Comparison of ENCODE assay signal across 8 cellular contexts in genomic region chr22:31212783-31213626, GRCh38. TPM values are rescaled to one million over a fixed set of nuclear protein-coding genes. Genes with fewer than 3 reads are reported as not detected.
DNase-seq lines count a peak whose midpoint lies in the region; ATAC-seq and TF ChIP-seq lines count a peak whose summit lies in the region.

No MANE protein-coding gene starts in this region.

- WGBS in heart right ventricle, 2 donors: 37 to 41% methylated on average over 11 of the region's 11 CpGs
- WGBS in adrenal gland, 4 donors: 39 to 51% (median 45%) methylated on average over 9 to 11 of the region's 11 CpGs
- 43% methylated on average over 11 of the region's 11 CpGs for WGBS in urinary bladder

- H3K9me3 Mint-ChIP-seq in memory B cell: no peaks in the 10 kb centered on the region

- DNase-seq in heart right ventricle (peak in 1 of 2 donors; percentile 27), Right ventricle myocardium superior (no peak), adrenal gland (peak in 2 of 7 donors; percentile 36 to 65), memory B cell (ENCODE audit: low spot score in 2 of 2) (no peak), NCI-H82 treated with DMSO at 0.1 percent for 48 hours (lab: John Stamatoyannopoulos, UW; ENCODE audit: unreplicated experiment) (no peak)

- no peaks in the 10 kb centered on the region for H3K36me3 Mint-ChIP-seq in memory B cell

- intact Hi-C loops in heart right ventricle (cut with DNase I): loop anchor here in 8 of 10 donors (2.0 to 10.0 kb wide), 9 partner anchors 18 to 118 kb away; partner anchors contain the start of genes RNF185 (in 2 of the 8), SELENOM (in 2 of the 8) and PIK3IP1 (in 1 of the 8)
- intact Hi-C loops in Right ventricle myocardium superior (cut with DNase I): loop anchor here (5.0 to 10.0 kb wide), 2 partner anchors 59 to 108 kb away; partner anchors contain the start of gene SELENOM
- intact Hi-C loops in adrenal gland (cut with DNase I): loop anchor here (5.0 to 10.0 kb wide), 3 partner anchors 48 to 62 kb away; partner anchors contain the start of gene RNF185 (in 1 of the 2)

- H3K4me3 ChIP-seq in heart right ventricle (peak overlapping the region; percentile 70 to 95 (median 82)), adrenal gland (peak overlapping the region in 3 of 4 donors; percentile 57 to 81 (median 67)), urinary bladder (ENCODE audit: low read depth, low read length) (peak overlapping the region; percentile 79)

- no peaks in the 10 kb centered on the region for H3K9me3 ChIP-seq in heart right ventricle
- H3K9me3 ChIP-seq in adrenal gland (replicated peaks in 1 of 3): no peaks in the 10 kb centered on the region

- ATAC-seq in heart right ventricle: peak in 2 of 8 donors; percentile 4 to 12
- ATAC-seq in Right ventricle myocardium superior (ENCODE audit: poor library complexity): no peak
- no peak for ATAC-seq in memory B cell (ENCODE audit: low read depth)
- ATAC-seq in HG02970 (IDR thresholded peaks at IDR 0.05; ENCODE audit: low FRiP score, unreplicated experiment): no peak
- ATAC-seq in HG03175 (IDR thresholded peaks at IDR 0.05; ENCODE audit: unreplicated experiment): no peak

- TF ChIP-seq POLR2A in adrenal gland (IDR thresholded peaks at IDR 0.05): no peak

- H3K27me3 Mint-ChIP-seq in memory B cell: no peaks in the 10 kb centered on the region

- H3K36me3 ChIP-seq in heart right ventricle (peaks cover 0 to 12% (median 0%) of the 10 kb centered on the region in 9 donors), adrenal gland (replicated peaks in 1 of 2) (no peaks in the 10 kb centered on the region), urinary bladder (ENCODE audit: insufficient read depth) (no peaks in the 10 kb centered on the region)

- TF ChIP-seq CTCF in heart right ventricle (IDR thresholded peaks at IDR 0.05): no peak
- no peak for TF ChIP-seq CTCF in adrenal gland (IDR thresholded peaks at IDR 0.05)

- H3K27ac Mint-ChIP-seq in memory B cell: no peak overlapping the region

- H3K4me1 ChIP-seq in heart right ventricle (peaks cover 12 to 76% (median 47%) of the 10 kb centered on the region in 9 donors), adrenal gland (replicated peaks in 1 of 2) (peaks cover 15 to 40% of the 10 kb centered on the region in 2 donors), urinary bladder (ENCODE audit: insufficient read depth) (peaks cover 2% of the 10 kb centered on the region)

- peak overlapping the region; percentile 91 for H3K4me3 Mint-ChIP-seq in memory B cell

- H3K27me3 ChIP-seq in heart right ventricle: no peaks in the 10 kb centered on the region
- H3K27me3 ChIP-seq in adrenal gland: no peaks in the 10 kb centered on the region

- H3K4me1 Mint-ChIP-seq in memory B cell: peaks cover 27% of the 10 kb centered on the region

- H3K27ac ChIP-seq in heart right ventricle (peak overlapping the region; percentile 76 to 98 (median 88)), adrenal gland (peak overlapping the region; percentile 20 to 87 (median 66)), urinary bladder (ENCODE audit: low read depth) (no peak overlapping the region)

RNA-seq across cellular contexts. Expression of gene LIMK2, which starts 0.9 kb away (rescaled TPM):
- 10 to 100 TPM in 5 of 10 donors, 1 to 10 TPM in 5; 6.5 to 18.8 (median 9.7) TPM for total RNA-seq in heart right ventricle
- 10 to 100 TPM in 1 of 2 donors, 1 to 10 TPM in 1; 6.0 to 12.1 TPM for polyA plus RNA-seq in heart right ventricle
- total RNA-seq in Right ventricle myocardium superior: 8.5 TPM
- total RNA-seq in adrenal gland: 10 to 100 TPM; 17.8 to 36.1 (median 26.7) TPM
- 10 to 100 TPM; 12.6 to 18.7 (median 14.9) TPM for polyA plus RNA-seq in adrenal gland
- 31.5 TPM for total RNA-seq in urinary bladder
- 16.3 TPM for polyA plus RNA-seq in urinary bladder

RNA-seq across cellular contexts. Expression of gene RNF185, which starts 53.0 kb away (rescaled TPM):
- total RNA-seq in heart right ventricle (10 to 100 TPM; 20.4 to 24.9 (median 22.0) TPM), Right ventricle myocardium superior (17.7 TPM), adrenal gland (10 to 100 TPM; 15.9 to 45.5 (median 36.0) TPM), urinary bladder (23.3 TPM)
- polyA plus RNA-seq in heart right ventricle (10 to 100 TPM; 12.2 to 18.7 TPM), adrenal gland (10 to 100 TPM; 16.0 to 41.7 (median 16.4) TPM), urinary bladder (31.1 TPM)
